ENCODE assay signal across 22 cellular contexts in the genomic region with DNA sequence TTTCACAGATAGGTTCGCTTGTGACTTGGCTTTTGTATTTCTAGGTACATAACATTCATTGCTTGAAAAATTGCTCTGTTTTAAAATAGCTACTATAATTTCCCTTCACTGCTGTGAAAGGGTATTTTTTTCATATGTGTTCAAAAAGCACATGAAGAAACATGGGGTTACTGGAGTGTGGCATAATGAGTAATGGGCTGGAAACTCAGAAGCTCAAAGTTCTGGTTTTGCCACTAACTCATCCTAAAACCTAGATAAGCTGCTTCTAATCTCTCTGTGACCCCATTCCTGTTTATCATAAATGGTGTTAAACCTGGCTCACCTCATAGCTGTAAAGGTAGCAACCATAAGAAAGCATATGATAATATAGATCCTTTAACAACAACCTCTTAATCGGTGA.
DNase-seq lines count a peak whose midpoint lies in the region; ATAC-seq, FAIRE-seq and TF ChIP-seq lines count a peak whose summit lies in the region.
"Had no signal": no experiment of that assay in that cellular context is flagged by ENCODE, and none has a peak within 500 bp of the region (broad histone marks: within the 10 kb centered on the region; RNA-seq: fewer than 3 reads in every experiment).

No MANE protein-coding gene starts in this region.

- no peaks in the 10 kb centered on the region for H3K36me3 Mint-ChIP-seq in activated T-helper 17 cell treated with anti-CD3 and anti-CD28 coated beads, Interleukin-2, amount 50 U/mL, for 72 hours (ENCODE audit: low read depth)
- H3K36me3 Mint-ChIP-seq: CD14-positive monocyte; CD4-positive, alpha-beta memory T cell; IgD-negative memory B cell had no signal

- peak; percentile 68 for FAIRE-seq in islet of Langerhans (lab: Jason Lieb, UNC)
- FAIRE-seq: A204.1, G401.6, GM12891, GM18507, H54, HTR-8/SVneo had no signal

- H3K27ac Mint-ChIP-seq in activated T-helper 17 cell treated with anti-CD3 and anti-CD28 coated beads, Interleukin-2, amount 50 U/mL, for 72 hours: no peak overlapping the region
- H3K27ac Mint-ChIP-seq: CD14-positive monocyte, GM23338, IgD-negative memory B cell had no signal

- TF ChIP-seq CTCF in smooth muscle cell (IDR thresholded peaks at IDR 0.05; ENCODE audit: borderline replicate concordance, insufficient read depth, poor library complexity, severe bottlenecking): no peak

- H3K4me1 Mint-ChIP-seq in activated T-helper 17 cell treated with anti-CD3 and anti-CD28 coated beads, Interleukin-2, amount 50 U/mL, for 72 hours: no peaks in the 10 kb centered on the region
- H3K4me1 Mint-ChIP-seq: CD14-positive monocyte, IgD-negative memory B cell had no signal

- 0 out of 2 replicates have a peak overlapping the region, but pooled peaks have one; percentile 3 for H3K4me2 ChIP-seq in BLaER1
- H3K4me2 ChIP-seq in smooth muscle cell: peak overlapping the region; percentile 50
- H3K4me2 ChIP-seq: GM23338 had no signal

- H3K9ac ChIP-seq in BLaER1: no peak overlapping the region
- no peak overlapping the region for H3K9ac ChIP-seq in smooth muscle cell (ENCODE audit: low read depth)

- intact Hi-C loops in right cardiac atrium (cut with DNase I): no loop called here

- no peaks in the 10 kb centered on the region for H3F3A ChIP-seq in smooth muscle cell (ENCODE audit: low read depth)

- H2AFZ ChIP-seq in smooth muscle cell (ENCODE audit: low read depth): no peak overlapping the region
- H2AFZ ChIP-seq: GM23338 had no signal

- H3K4me1 ChIP-seq in BLaER1: peaks cover 10% of the 10 kb centered on the region
- no peaks in the 10 kb centered on the region for H3K4me1 ChIP-seq in smooth muscle cell (ENCODE audit: low read depth)
- H3K4me1 ChIP-seq in right cardiac atrium (ENCODE audit: control insufficient read depth, insufficient read depth, low read length): peaks cover 7% of the 10 kb centered on the region

- H3K4me3 ChIP-seq in BLaER1 (no peak overlapping the region), smooth muscle cell (no peak overlapping the region), right cardiac atrium (ENCODE audit: low read length) (no peak overlapping the region)
- H3K4me3 ChIP-seq: GM23338 had no signal

- H3K9me3 ChIP-seq in BLaER1 (no peaks in the 10 kb centered on the region), smooth muscle cell (replicated peaks; ENCODE audit: low read depth) (no peaks in the 10 kb centered on the region), right cardiac atrium (ENCODE audit: control insufficient read depth, low read length) (no peaks in the 10 kb centered on the region)

- H3K27ac ChIP-seq in BLaER1 (no peak overlapping the region), smooth muscle cell (ENCODE audit: low read depth) (peak overlapping the region; percentile 39), right cardiac atrium (ENCODE audit: low read length) (no peak overlapping the region)

- no peaks in the 10 kb centered on the region for H3K27me3 Mint-ChIP-seq in activated T-helper 17 cell treated with anti-CD3 and anti-CD28 coated beads, Interleukin-2, amount 50 U/mL, for 72 hours
- H3K27me3 Mint-ChIP-seq: CD4-positive, alpha-beta memory T cell; IgD-negative memory B cell had no signal

- no peaks in the 10 kb centered on the region for H3K9me3 Mint-ChIP-seq in activated T-helper 17 cell treated with anti-CD3 and anti-CD28 coated beads, Interleukin-2, amount 50 U/mL, for 72 hours
- H3K9me3 Mint-ChIP-seq: GM23338 had no signal

- H3K79me2 ChIP-seq in smooth muscle cell (ENCODE audit: low read depth): peaks cover 6% of the 10 kb centered on the region

- peak; percentile 38 for ATAC-seq in activated T-helper 17 cell treated with anti-CD3 and anti-CD28 coated beads, Interleukin-2, amount 50 U/mL, for 72 hours (replicated peaks)
- ATAC-seq in HG03460 (IDR thresholded peaks at IDR 0.05; ENCODE audit: unreplicated experiment): no peak
- ATAC-seq in GM19395 (IDR thresholded peaks at IDR 0.05; ENCODE audit: unreplicated experiment): no peak
- no peak for ATAC-seq in right cardiac atrium
- ATAC-seq: GM23338 had no signal

- no peaks in the 10 kb centered on the region for H3K36me3 ChIP-seq in BLaER1
- H3K36me3 ChIP-seq in smooth muscle cell (ENCODE audit: low read depth): no peaks in the 10 kb centered on the region

- WGBS in smooth muscle cell (ENCODE audit: low lambda C conversion rate): 91% methylated on average over 2 of the region's 2 CpGs
- WGBS in right cardiac atrium: 92% methylated on average over 2 of the region's 2 CpGs

- H3K4me3 Mint-ChIP-seq in activated T-helper 17 cell treated with anti-CD3 and anti-CD28 coated beads, Interleukin-2, amount 50 U/mL, for 72 hours: no peak overlapping the region
- H3K4me3 Mint-ChIP-seq: CD14-positive monocyte; CD4-positive, alpha-beta memory T cell; GM23338; IgD-negative memory B cell had no signal

- H3K27me3 ChIP-seq in BLaER1 (no peaks in the 10 kb centered on the region), smooth muscle cell (ENCODE audit: low read depth) (no peaks in the 10 kb centered on the region), right cardiac atrium (ENCODE audit: control insufficient read depth, insufficient read depth) (no peaks in the 10 kb centered on the region)

- DNase-seq in smooth muscle cell (lab: John Stamatoyannopoulos, UW; ENCODE audit: unreplicated experiment) (no peak), NCI-H226 (no peak), right cardiac atrium (no peak)
- DNase-seq: AML-193; Calu3; CD4-positive, alpha-beta memory T cell; HCEC 1CT; KBM-7 had no signal

- H4K20me1 ChIP-seq in BLaER1 (no peaks in the 10 kb centered on the region), smooth muscle cell (ENCODE audit: low read depth) (peaks cover 24% of the 10 kb centered on the region)
